ENCODE assay signal across 1 cellular context in the genomic region with DNA sequence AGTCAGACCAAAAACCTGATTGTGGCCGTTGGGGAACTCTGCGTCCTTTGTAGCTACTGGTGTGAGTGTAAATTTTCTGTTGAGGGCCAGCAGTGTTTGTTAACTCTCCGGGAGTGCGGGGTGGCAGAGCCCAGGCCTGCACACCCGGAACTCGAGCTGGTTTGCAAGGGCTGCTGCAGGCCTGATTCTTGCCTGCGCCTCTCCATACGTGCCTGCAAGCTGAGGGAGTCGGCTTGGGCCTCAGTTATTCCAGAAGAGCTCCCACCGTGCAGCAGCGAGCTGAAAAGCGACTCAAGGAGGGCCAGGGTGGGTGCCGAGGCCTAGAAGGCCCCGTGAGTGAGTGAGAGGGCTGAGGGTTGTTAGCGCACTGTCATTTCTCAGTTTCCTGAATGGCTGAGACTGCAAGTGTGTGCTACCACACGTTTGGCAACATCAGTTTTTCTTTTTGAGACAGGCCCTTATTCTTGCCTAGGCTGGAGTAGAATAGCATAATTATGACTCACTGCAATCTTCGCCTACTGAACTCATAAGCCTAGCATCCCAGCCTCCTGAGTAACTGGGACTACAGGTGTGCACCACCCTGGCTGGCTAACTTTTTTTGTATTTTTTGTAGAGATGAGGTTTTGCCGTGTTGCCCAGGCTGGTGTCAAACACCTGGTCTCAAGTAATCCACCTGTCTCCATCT.
TF ChIP-seq lines count a peak whose summit lies in the region.

No MANE protein-coding gene starts in this region.

TF ChIP-seq in HepG2, 621 proteins besides CTCF, POLR2A, EP300 and RAD21 (continued from another document):
- TF ChIP-seq ZHX2 (IDR thresholded peaks at IDR 0.05; ENCODE audit: low read depth) (no peak), ZHX2 (CRISPR knock-in tag; IDR thresholded peaks at IDR 0.05; ENCODE audit: borderline replicate concordance) (no peak), GATAD2A (CRISPR knock-in tag; IDR thresholded peaks at IDR 0.05) (0 out of 2 replicates have a peak, but pooled peaks have one; percentile 5), ZNF792 (CRISPR knock-in tag; IDR thresholded peaks at IDR 0.05) (no peak), LCORL (IDR thresholded peaks at IDR 0.05) (no peak), LCORL (CRISPR knock-in tag; IDR thresholded peaks at IDR 0.05) (0 out of 2 replicates have a peak, but pooled peaks have one; percentile 29), PHF20 (CRISPR knock-in tag; IDR thresholded peaks at IDR 0.05) (peak; percentile 55; the same call in 1 of the 2 replicates), THAP9 (CRISPR knock-in tag; IDR thresholded peaks at IDR 0.05; ENCODE audit: borderline replicate concordance) (0 out of 2 replicates have a peak, but pooled peaks have one; percentile 27), FOXK2 (IDR thresholded peaks at IDR 0.05) (no peak), GABPB1 (CRISPR knock-in tag; IDR thresholded peaks at IDR 0.05) (peak; percentile 43; the same call in 1 of the 2 replicates), ELF1 (CRISPR knock-in tag; IDR thresholded peaks at IDR 0.05) (peak; percentile 34; the same call in 1 of the 2 replicates), ZFP90 (CRISPR knock-in tag; IDR thresholded peaks at IDR 0.05; ENCODE audit: borderline replicate concordance) (no peak), HOXD1 (CRISPR knock-in tag; IDR thresholded peaks at IDR 0.05) (no peak)
- TF ChIP-seq, protein P1, sequence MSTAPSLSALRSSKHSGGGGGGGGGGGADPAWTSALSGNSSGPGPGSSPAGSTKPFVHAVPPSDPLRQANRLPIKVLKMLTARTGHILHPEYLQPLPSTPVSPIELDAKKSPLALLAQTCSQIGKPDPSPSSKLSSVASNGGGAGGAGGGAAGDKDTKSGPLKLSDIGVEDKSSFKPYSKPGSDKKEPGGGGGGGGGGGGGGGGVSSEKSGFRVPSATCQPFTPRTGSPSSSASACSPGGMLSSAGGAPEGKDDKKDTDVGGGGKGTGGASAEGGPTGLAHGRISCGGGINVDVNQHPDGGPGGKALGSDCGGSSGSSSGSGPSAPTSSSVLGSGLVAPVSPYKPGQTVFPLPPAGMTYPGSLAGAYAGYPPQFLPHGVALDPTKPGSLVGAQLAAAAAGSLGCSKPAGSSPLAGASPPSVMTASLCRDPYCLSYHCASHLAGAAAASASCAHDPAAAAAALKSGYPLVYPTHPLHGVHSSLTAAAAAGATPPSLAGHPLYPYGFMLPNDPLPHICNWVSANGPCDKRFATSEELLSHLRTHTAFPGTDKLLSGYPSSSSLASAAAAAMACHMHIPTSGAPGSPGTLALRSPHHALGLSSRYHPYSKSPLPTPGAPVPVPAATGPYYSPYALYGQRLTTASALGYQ (CRISPR knock-in tag; IDR thresholded peaks at IDR 0.05): no peak
- TF ChIP-seq, protein P2, sequence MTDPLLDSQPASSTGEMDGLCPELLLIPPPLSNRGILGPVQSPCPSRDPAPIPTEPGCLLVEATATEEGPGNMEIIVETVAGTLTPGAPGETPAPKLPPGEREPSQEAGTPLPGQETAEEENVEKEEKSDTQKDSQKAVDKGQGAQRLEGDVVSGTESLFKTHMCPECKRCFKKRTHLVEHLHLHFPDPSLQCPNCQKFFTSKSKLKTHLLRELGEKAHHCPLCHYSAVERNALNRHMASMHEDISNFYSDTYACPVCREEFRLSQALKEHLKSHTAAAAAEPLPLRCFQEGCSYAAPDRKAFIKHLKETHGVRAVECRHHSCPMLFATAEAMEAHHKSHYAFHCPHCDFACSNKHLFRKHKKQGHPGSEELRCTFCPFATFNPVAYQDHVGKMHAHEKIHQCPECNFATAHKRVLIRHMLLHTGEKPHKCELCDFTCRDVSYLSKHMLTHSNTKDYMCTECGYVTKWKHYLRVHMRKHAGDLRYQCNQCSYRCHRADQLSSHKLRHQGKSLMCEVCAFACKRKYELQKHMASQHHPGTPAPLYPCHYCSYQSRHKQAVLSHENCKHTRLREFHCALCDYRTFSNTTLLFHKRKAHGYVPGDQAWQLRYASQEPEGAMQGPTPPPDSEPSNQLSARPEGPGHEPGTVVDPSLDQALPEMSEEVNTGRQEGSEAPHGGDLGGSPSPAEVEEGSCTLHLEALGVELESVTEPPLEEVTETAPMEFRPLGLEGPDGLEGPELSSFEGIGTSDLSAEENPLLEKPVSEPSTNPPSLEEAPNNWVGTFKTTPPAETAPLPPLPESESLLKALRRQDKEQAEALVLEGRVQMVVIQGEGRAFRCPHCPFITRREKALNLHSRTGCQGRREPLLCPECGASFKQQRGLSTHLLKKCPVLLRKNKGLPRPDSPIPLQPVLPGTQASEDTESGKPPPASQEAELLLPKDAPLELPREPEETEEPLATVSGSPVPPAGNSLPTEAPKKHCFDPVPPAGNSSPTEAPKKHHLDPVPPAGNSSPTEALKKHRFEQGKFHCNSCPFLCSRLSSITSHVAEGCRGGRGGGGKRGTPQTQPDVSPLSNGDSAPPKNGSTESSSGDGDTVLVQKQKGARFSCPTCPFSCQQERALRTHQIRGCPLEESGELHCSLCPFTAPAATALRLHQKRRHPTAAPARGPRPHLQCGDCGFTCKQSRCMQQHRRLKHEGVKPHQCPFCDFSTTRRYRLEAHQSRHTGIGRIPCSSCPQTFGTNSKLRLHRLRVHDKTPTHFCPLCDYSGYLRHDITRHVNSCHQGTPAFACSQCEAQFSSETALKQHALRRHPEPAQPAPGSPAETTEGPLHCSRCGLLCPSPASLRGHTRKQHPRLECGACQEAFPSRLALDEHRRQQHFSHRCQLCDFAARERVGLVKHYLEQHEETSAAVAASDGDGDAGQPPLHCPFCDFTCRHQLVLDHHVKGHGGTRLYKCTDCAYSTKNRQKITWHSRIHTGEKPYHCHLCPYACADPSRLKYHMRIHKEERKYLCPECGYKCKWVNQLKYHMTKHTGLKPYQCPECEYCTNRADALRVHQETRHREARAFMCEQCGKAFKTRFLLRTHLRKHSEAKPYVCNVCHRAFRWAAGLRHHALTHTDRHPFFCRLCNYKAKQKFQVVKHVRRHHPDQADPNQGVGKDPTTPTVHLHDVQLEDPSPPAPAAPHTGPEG (CRISPR knock-in tag; IDR thresholded peaks at IDR 0.05): no peak
